27 cellular contexts compared by ENCODE assay signal in genomic region chr6:1445650-1446645, GRCh38. TPM values are rescaled to one million over a fixed set of nuclear protein-coding genes. Genes with fewer than 3 reads are reported as not detected.
"Had no signal": no experiment of that assay in that cellular context is flagged by ENCODE, and none has a peak within 500 bp of the region (broad histone marks: within the 10 kb centered on the region; RNA-seq: fewer than 3 reads in every experiment).

No MANE protein-coding gene starts in this region.

- DNase-seq: activated B cell treated with CpG ODN at 0.5 μM for 24 hours; activated CD4-positive, alpha-beta T cell treated with anti-CD3 and anti-CD28 coated beads for 1 hour; activated CD4-positive, alpha-beta T cell treated with anti-CD3 and anti-CD28 coated beads, Interleukin-2, amount 10 ng/mL, durations not matched to agents 24 days and 14 days; activated CD4-positive, alpha-beta T cell treated with anti-CD3 and anti-CD28 coated beads, Interleukin-2, amount 50 U/mL, for 48 hours; activated CD8-positive, alpha-beta memory T cell treated with anti-CD3 and anti-CD28 coated beads, Interleukin-2, amount 10 ng/mL, durations not matched to agents 7 days and 5 days; activated effector memory CD4-positive, alpha-beta T cell treated with Interleukin-2 at 50 U/mL for 16 hours; activated naive CD4-positive, alpha-beta T cell; activated T-cell treated with anti-CD3 and anti-CD28 coated beads, Interleukin-2, amount 50 U/mL, for 24 hours; aorta; caudate nucleus; NCI-H1048; NCI-H1417; NCI-H1930; NCI-H2171 treated with DMSO at 0.1 percent for 48 hours; NCI-H226; NCI-H526; NCI-H82; SIG-M5; T-cell; T-helper 2 cell; T1000 had no signal

- H3K36me3 ChIP-seq: breast epithelium had no signal

- H3K4me1 Mint-ChIP-seq: activated B cell treated with CpG ODN at 0.5 μM for 24 hours; activated CD4-positive, alpha-beta T cell treated with anti-CD3 and anti-CD28 coated beads, Interleukin-2, amount 10 ng/mL, durations not matched to agents 24 days and 14 days; activated CD8-positive, alpha-beta memory T cell treated with anti-CD3 and anti-CD28 coated beads, Interleukin-2, amount 10 ng/mL, durations not matched to agents 7 days and 5 days; activated naive CD4-positive, alpha-beta T cell treated with anti-CD3 and anti-CD28 coated beads, Interleukin-2, amount 50 U/mL, for 24 hours; T-cell had no signal

- H3K27me3 ChIP-seq: breast epithelium had no signal

- H3K4me3 Mint-ChIP-seq: activated B cell treated with CpG ODN at 0.5 μM for 24 hours; activated CD4-positive, alpha-beta T cell treated with anti-CD3 and anti-CD28 coated beads, Interleukin-2, amount 10 ng/mL, durations not matched to agents 24 days and 14 days; activated CD8-positive, alpha-beta memory T cell treated with anti-CD3 and anti-CD28 coated beads, Interleukin-2, amount 10 ng/mL, durations not matched to agents 7 days and 5 days; activated naive CD4-positive, alpha-beta T cell treated with anti-CD3 and anti-CD28 coated beads, Interleukin-2, amount 50 U/mL, for 24 hours; activated T-cell treated with anti-CD3 and anti-CD28 coated beads, Interleukin-2, amount 50 U/mL, for 24 hours; activated T-helper 1 cell treated with anti-CD3 and anti-CD28 coated beads, Interleukin-12 subunit alpha, Interleukin-12 subunit beta, Interleukin-2, Interleukin-4 antibody, amounts not matched to agents 30 ng/mL and 10 ng/mL and 1 ng/mL, durations not matched to agents 14 hours and 24 hours and 36 hours; T-cell had no signal

- H3K36me3 Mint-ChIP-seq: activated CD8-positive, alpha-beta memory T cell treated with anti-CD3 and anti-CD28 coated beads, Interleukin-2, amount 10 ng/mL, durations not matched to agents 7 days and 5 days; activated naive CD4-positive, alpha-beta T cell treated with anti-CD3 and anti-CD28 coated beads, Interleukin-2, amount 50 U/mL, for 24 hours; T-cell had no signal

- FAIRE-seq: TTC549 had no signal

- H3K9me3 Mint-ChIP-seq: activated naive CD4-positive, alpha-beta T cell treated with anti-CD3 and anti-CD28 coated beads, Interleukin-2, amount 50 U/mL, for 24 hours had no signal

- H3K4me3 ChIP-seq: breast epithelium had no signal

- H3K4me1 ChIP-seq: breast epithelium had no signal

- H3K27ac ChIP-seq: breast epithelium had no signal

- ATAC-seq: activated CD8-positive, alpha-beta memory T cell treated with anti-CD3 and anti-CD28 coated beads, Interleukin-2, amount 10 ng/mL, durations not matched to agents 7 days and 5 days; T-cell had no signal

- H3K27ac Mint-ChIP-seq: activated B cell treated with CpG ODN at 0.5 μM for 24 hours; activated CD4-positive, alpha-beta T cell treated with anti-CD3 and anti-CD28 coated beads, Interleukin-2, amount 10 ng/mL, durations not matched to agents 24 days and 14 days; activated CD8-positive, alpha-beta memory T cell treated with anti-CD3 and anti-CD28 coated beads, Interleukin-2, amount 10 ng/mL, durations not matched to agents 7 days and 5 days; activated T-cell treated with anti-CD3 and anti-CD28 coated beads, Interleukin-2, amount 50 U/mL, for 24 hours; activated T-helper 1 cell treated with anti-CD3 and anti-CD28 coated beads, Interleukin-12 subunit alpha, Interleukin-12 subunit beta, Interleukin-2, Interleukin-4 antibody, amounts not matched to agents 30 ng/mL and 10 ng/mL and 1 ng/mL, durations not matched to agents 14 hours and 24 hours and 36 hours; T-cell had no signal

RNA-seq across cellular contexts. Expression of gene FOXF2, which starts 56.6 kb away (rescaled TPM):
- total RNA-seq: activated B cell treated with CpG ODN at 0.5 μM for 24 hours; activated CD4-positive, alpha-beta T cell treated with anti-CD3 and anti-CD28 coated beads, Interleukin-2, amount 10 ng/mL, durations not matched to agents 24 days and 14 days; activated CD8-positive, alpha-beta memory T cell treated with anti-CD3 and anti-CD28 coated beads, Interleukin-2, amount 10 ng/mL, durations not matched to agents 7 days and 5 days; activated T-helper 1 cell treated with anti-CD3 and anti-CD28 coated beads, Interleukin-12 subunit alpha, Interleukin-12 subunit beta, Interleukin-2, Interleukin-4 antibody, amounts not matched to agents 30 ng/mL and 10 ng/mL and 1 ng/mL, durations not matched to agents 14 hours and 24 hours and 36 hours; LHCN-M2; OCI-LY7; T-cell had no signal
- polyA plus RNA-seq: aorta had no signal
